ENCODE assay signal across 10 cellular contexts in genomic region chr7:77427996-77428603, GRCh38. TPM values are rescaled to one million over a fixed set of nuclear protein-coding genes. Genes with fewer than 3 reads are reported as not detected.
DNase-seq lines count a peak whose midpoint lies in the region; ATAC-seq lines count a peak whose summit lies in the region.
"Had no signal": no experiment of that assay in that cellular context is flagged by ENCODE, and none has a peak within 500 bp of the region (broad histone marks: within the 10 kb centered on the region; RNA-seq: fewer than 3 reads in every experiment).

No MANE protein-coding gene starts in this region.

- DNase-seq in activated CD8-positive, alpha-beta memory T cell treated with anti-CD3 and anti-CD28 coated beads for 24 hours = peak; percentile 61
- DNase-seq in activated CD8-positive, alpha-beta memory T cell treated with anti-CD3 and anti-CD28 coated beads, Interleukin-2, amount 50 U/mL, for 4 hours = no peak
- peak; percentile 67 for DNase-seq in SW480 (ENCODE audit: low spot score)
- peak; percentile 46 for DNase-seq in fibroblast of peridontal ligament (ENCODE audit: extremely low read depth)
- DNase-seq in stimulated activated CD8-positive, alpha-beta memory T cell treated with anti-CD3 and anti-CD28 coated beads, Interleukin-4, amount 100 ng/mL, for 48 hours = peak; percentile 32
- no peak for DNase-seq in aorta
- no peak for DNase-seq in mesenteric fat pad (ENCODE audit: low spot score)
- DNase-seq: naive B cell, NCI-H446 had no signal

- no peaks in the 10 kb centered on the region for H3K9me3 ChIP-seq in aorta (ENCODE audit: control insufficient read depth, low read length)

- H3K4me1 ChIP-seq in aorta (ENCODE audit: control insufficient read depth in 1 of 2, insufficient read depth in 2 of 2, low read length in 2 of 2) = no peaks in the 10 kb centered on the region

- intact Hi-C loops in aorta (cut with DNase I) = no loop called here

- ATAC-seq in aorta (ENCODE audit: low FRiP score) (no peak), GM21786 (IDR thresholded peaks at IDR 0.05; ENCODE audit: unreplicated experiment) (no peak)

- no peaks in the 10 kb centered on the region for H3K36me3 ChIP-seq in aorta (ENCODE audit: control insufficient read depth in 1 of 2, insufficient read depth in 2 of 2, low read length in 1 of 2)

- WGBS in aorta, 2 donors = 90 to 91% methylated on average over 5 of the region's 5 CpGs

- no peak overlapping the region for H3K4me3 ChIP-seq in aorta (ENCODE audit: low read length in 2 of 2)

- H3K27me3 ChIP-seq in aorta (ENCODE audit: control insufficient read depth in 1 of 2, insufficient read depth in 2 of 2, low read length in 1 of 2) = no peaks in the 10 kb centered on the region

- no peak overlapping the region for H3K27ac ChIP-seq in aorta (ENCODE audit: low read depth in 1 of 2, low read length in 2 of 2)

RNA-seq across cellular contexts. Expression of gene GSAP, which starts 12.0 kb away (rescaled TPM):
- 10 to 100 TPM; 10.2 to 24.1 TPM for total RNA-seq in aorta
- polyA plus RNA-seq in aorta = 1 to 10 TPM; 3.7 to 5.8 TPM
- total RNA-seq in mesenteric fat pad = 22.2 TPM

Comparison
In these comparisons a context has a peak if more than half of its experiments do, and no peak if none do; other contexts are left out.
1. DNase-seq: peak in activated CD8-positive, alpha-beta memory T cell treated with anti-CD3 and anti-CD28 coated beads for 24 hours (single experiment), SW480 (single experiment), fibroblast of peridontal ligament (single experiment) and stimulated activated CD8-positive, alpha-beta memory T cell treated with anti-CD3 and anti-CD28 coated beads, Interleukin-4, amount 100 ng/mL, for 48 hours (single experiment); none in activated CD8-positive, alpha-beta memory T cell treated with anti-CD3 and anti-CD28 coated beads, Interleukin-2, amount 50 U/mL, for 4 hours (single experiment), aorta (0 of 2) and mesenteric fat pad (single experiment).